Comparison of ENCODE assay signal across 28 cellular contexts in genomic region chr2:39368376-39368775, GRCh38.
"Had no signal": no experiment of that assay in that cellular context is flagged by ENCODE, and none has a peak within 500 bp of the region (broad histone marks: within the 10 kb centered on the region; RNA-seq: fewer than 3 reads in every experiment).

No MANE protein-coding gene starts in this region.

- H3K36me3 ChIP-seq: gastrocnemius medialis had no signal

- H3K9me3 ChIP-seq: gastrocnemius medialis had no signal

- H3K27ac ChIP-seq: foreskin keratinocyte, heart left ventricle, WERI-Rb-1 had no signal

- H3K4me3 Mint-ChIP-seq: activated CD4-positive, alpha-beta T cell treated with anti-CD3 and anti-CD28 coated beads, Interleukin-2, amount 10 ng/mL, durations not matched to agents 7 days and 5 days; activated CD8-positive, alpha-beta T cell treated with anti-CD3 and anti-CD28 coated beads for 36 hours; activated naive CD8-positive, alpha-beta T cell; activated T-cell treated with anti-CD3 and anti-CD28 coated beads, Interleukin-2, amount 50 U/mL, for 4 hours; activated T-helper 17 cell treated with anti-CD3 and anti-CD28 coated beads, Interleukin-2, amount 50 U/mL, for 72 hours; T-cell; T-helper 1 cell treated with Interleukin-12 subunit alpha and Interleukin-12 subunit beta and Interleukin-4 antibody, amounts not matched to agents 30 μg/mL and 1 μg/mL, for 36 hours had no signal

- H3K4me1 ChIP-seq: foreskin keratinocyte had no signal

- H3K27ac Mint-ChIP-seq: activated CD4-positive, alpha-beta T cell treated with anti-CD3 and anti-CD28 coated beads, Interleukin-2, amount 10 ng/mL, durations not matched to agents 7 days and 5 days; activated CD8-positive, alpha-beta T cell treated with anti-CD3 and anti-CD28 coated beads for 36 hours; activated naive CD8-positive, alpha-beta T cell; activated T-helper 17 cell treated with anti-CD3 and anti-CD28 coated beads, Interleukin-2, amount 50 U/mL, for 72 hours; T-cell; T-helper 1 cell treated with Interleukin-12 subunit alpha and Interleukin-12 subunit beta and Interleukin-4 antibody, amounts not matched to agents 30 μg/mL and 1 μg/mL, for 36 hours had no signal

- H3K27me3 Mint-ChIP-seq: activated CD4-positive, alpha-beta T cell treated with anti-CD3 and anti-CD28 coated beads, Interleukin-2, amount 10 ng/mL, durations not matched to agents 7 days and 5 days; activated CD8-positive, alpha-beta T cell treated with anti-CD3 and anti-CD28 coated beads for 36 hours; activated naive CD8-positive, alpha-beta T cell; activated T-helper 17 cell treated with anti-CD3 and anti-CD28 coated beads, Interleukin-2, amount 50 U/mL, for 72 hours; T-cell had no signal

- ATAC-seq: activated T-helper 17 cell treated with anti-CD3 and anti-CD28 coated beads, Interleukin-2, amount 50 U/mL, for 72 hours; esophagus mucosa; foreskin keratinocyte; gastrocnemius medialis; T-cell had no signal

- H3K4me3 ChIP-seq: gastrocnemius medialis, heart left ventricle had no signal

- DNase-seq: activated CD4-positive, alpha-beta T cell treated with anti-CD3 and anti-CD28 coated beads for 4 hours; activated CD4-positive, alpha-beta T cell treated with anti-CD3 and anti-CD28 coated beads, Interleukin-2, amount 10 ng/mL, durations not matched to agents 7 days and 5 days; activated CD4-positive, alpha-beta T cell treated with anti-CD3 and anti-CD28 coated beads, Interleukin-2, amount 50 U/mL, for 48 hours; activated CD4-positive, CD25-positive, alpha-beta regulatory T cell; activated CD4-positive, CD25-positive, alpha-beta regulatory T cell treated with anti-CD3 and anti-CD28 coated beads, Interleukin-2, amount 50 U/mL, for 72 hours; activated CD8-positive, alpha-beta memory T cell treated with anti-CD3 and anti-CD28 coated beads for 24 hours; activated CD8-positive, alpha-beta T cell treated with anti-CD3 and anti-CD28 coated beads for 36 hours; activated effector memory CD4-positive, alpha-beta T cell treated with Interleukin-2 at 50 U/mL for 16 hours; activated gamma-delta T cell treated with Interleukin-2 at 50 U/mL for 16 hours; activated naive CD4-positive, alpha-beta T cell treated with anti-CD3 and anti-CD28 coated beads, Interleukin-2, amount 50 U/mL, for 16 hours; activated naive CD4-positive, alpha-beta T cell treated with Interleukin-2 at 50 U/mL for 16 hours; activated T-cell treated with anti-CD3 and anti-CD28 coated beads, Interleukin-2, amount 50 U/mL, for 4 hours; amniotic stem cell; anterior cingulate cortex; cortex of kidney; dermis blood vessel endothelial cell; effector CD4-positive, alpha-beta T cell; foreskin keratinocyte; gastrocnemius medialis; glutamatergic neuron; heart left ventricle; T-cell; T1000; WERI-Rb-1 had no signal

- H3K27me3 ChIP-seq: foreskin keratinocyte, gastrocnemius medialis, heart left ventricle had no signal
